9 cellular contexts compared by ENCODE assay signal in genomic region chr11:46308632-46309419, GRCh38. TPM values are rescaled to one million over a fixed set of nuclear protein-coding genes. Genes with fewer than 3 reads are reported as not detected.
DNase-seq lines count a peak whose midpoint lies in the region; ATAC-seq, FAIRE-seq and TF ChIP-seq lines count a peak whose summit lies in the region.
"Had no signal": no experiment of that assay in that cellular context is flagged by ENCODE, and none has a peak within 500 bp of the region (broad histone marks: within the 10 kb centered on the region; RNA-seq: fewer than 3 reads in every experiment).

No MANE protein-coding gene starts in this region.

- H3K27me3 ChIP-seq in colonic mucosa = no peaks in the 10 kb centered on the region

- no peak for FAIRE-seq in H54 (lab: Jason Lieb, UNC)

- no peak overlapping the region for H3K27ac ChIP-seq in colonic mucosa

- H3K4me3 ChIP-seq in colonic mucosa (no peak overlapping the region), lower leg skin (ENCODE audit: low read depth, poor library complexity, severe bottlenecking) (no peak overlapping the region)

- TF ChIP-seq POLR2A in H54 (IDR thresholded peaks at IDR 0.05; ENCODE audit: low read depth, low read length) (no peak), lower leg skin (IDR thresholded peaks at IDR 0.05) (no peak)

- no TSS peak for BruUV-seq in Calu3 (replicated peaks; lab: Mats Ljungman, UMichigan)

- no peak overlapping the region for H3K27ac Mint-ChIP-seq in Calu3 (ENCODE audit: unreplicated experiment)
- H3K27ac Mint-ChIP-seq in activated CD4-positive, alpha-beta T cell treated with anti-CD3 and anti-CD28 coated beads for 36 hours = no peak overlapping the region

- ATAC-seq in activated CD4-positive, alpha-beta T cell treated with anti-CD3 and anti-CD28 coated beads for 36 hours = peak; percentile 86
- no peak for ATAC-seq in GM21528 (IDR thresholded peaks at IDR 0.05; ENCODE audit: low FRiP score, unreplicated experiment)

- H3K9me3 ChIP-seq in colonic mucosa = no peaks in the 10 kb centered on the region

- H3K36me3 ChIP-seq in colonic mucosa = peaks cover 24% of the 10 kb centered on the region

- peaks cover 14% of the 10 kb centered on the region for H3K27me3 Mint-ChIP-seq in Calu3 (ENCODE audit: unreplicated experiment)
- H3K27me3 Mint-ChIP-seq in activated CD4-positive, alpha-beta T cell treated with anti-CD3 and anti-CD28 coated beads for 36 hours = no peaks in the 10 kb centered on the region

- 19 to 25% methylated on average over 12 of the region's 12 CpGs for WGBS in lower leg skin, 2 donors

- intact Hi-C loops in Calu3 (cut with micrococcal nuclease; ENCODE audit: unreplicated experiment) (loop anchor here (1.0 to 2.0 kb wide), 2 partner anchors 62 to 70 kb away; no protein-coding TSS in a partner anchor), colonic mucosa (cut with DNase I) (loop anchor here (5.0 kb wide), 1 partner anchor 67 kb away; no protein-coding TSS in a partner anchor), lower leg skin (cut with DNase I; ENCODE audit: low total_unique reads) (loop anchor here (5.0 kb wide), 1 partner anchor 72 kb away; no protein-coding TSS in a partner anchor)
- intact Hi-C loops in activated CD4-positive, alpha-beta T cell treated with anti-CD3 and anti-CD28 coated beads for 36 hours (cut with DNase I, micrococcal nuclease) = loop anchor here (1.0 to 10.0 kb wide), 4 partner anchors 56 to 344 kb away; no protein-coding TSS in a partner anchor

- H3K9me3 Mint-ChIP-seq in Calu3 (ENCODE audit: low read depth, unreplicated experiment) = no peaks in the 10 kb centered on the region
- no peaks in the 10 kb centered on the region for H3K9me3 Mint-ChIP-seq in activated CD4-positive, alpha-beta T cell treated with anti-CD3 and anti-CD28 coated beads for 36 hours (ENCODE audit: low read depth)

- peaks cover 4% of the 10 kb centered on the region for H3K36me3 Mint-ChIP-seq in Calu3 (ENCODE audit: insufficient read depth, unreplicated experiment)
- H3K36me3 Mint-ChIP-seq in activated CD4-positive, alpha-beta T cell treated with anti-CD3 and anti-CD28 coated beads for 36 hours (ENCODE audit: low read depth) = no peaks in the 10 kb centered on the region

- no peaks in the 10 kb centered on the region for H3K4me1 ChIP-seq in colonic mucosa

- no peak overlapping the region for H3K9ac ChIP-seq in colonic mucosa (ENCODE audit: low read depth in 2 of 2, low read length in 2 of 2)

- TF ChIP-seq CTCF in Calu3 (IDR thresholded peaks at IDR 0.05; ENCODE audit: unreplicated experiment) (peak; percentile 86), colonic mucosa (IDR thresholded peaks at IDR 0.05) (peak; percentile 77), lower leg skin (IDR thresholded peaks at IDR 0.05) (peak in 1 of 3 donors; percentile 88)

- no peak overlapping the region for H3K4me3 Mint-ChIP-seq in Calu3 (ENCODE audit: low read depth, unreplicated experiment)
- no peak overlapping the region for H3K4me3 Mint-ChIP-seq in activated CD4-positive, alpha-beta T cell treated with anti-CD3 and anti-CD28 coated beads for 36 hours

- H3K4me1 Mint-ChIP-seq in Calu3 (ENCODE audit: low read depth, unreplicated experiment) = peaks cover 15% of the 10 kb centered on the region
- peaks cover 5% of the 10 kb centered on the region for H3K4me1 Mint-ChIP-seq in activated CD4-positive, alpha-beta T cell treated with anti-CD3 and anti-CD28 coated beads for 36 hours

- CTCF ChIA-PET in Calu3 (lab: Charles Lee) = interaction anchor here (0.5 to 2.7 kb wide), 10 partner anchors 10 to 1627 kb away, joined by 3 to 12 read pairs (median 6); no protein-coding TSS in a partner anchor
- CTCF ChIA-PET in activated CD4-positive, alpha-beta T cell treated with anti-CD3 and anti-CD28 coated beads for 36 hours (lab: Charles Lee) = interaction anchor here (0.6 to 12.1 kb wide), 28 partner anchors 8 to 437 kb away, joined by 3 to 230 read pairs (median 4); partner anchors contain the start of genes CHRM4 and CREB3L1

- POLR2A ChIA-PET in activated CD4-positive, alpha-beta T cell treated with anti-CD3 and anti-CD28 coated beads for 36 hours (lab: Charles Lee) = no interaction called here

- DNase-seq in Calu3 (peak; percentile 76), H54 (ENCODE audit: insufficient read length, low spot score) (peak; percentile 85), NCI-H2227 (lab: John Stamatoyannopoulos, UW; ENCODE audit: unreplicated experiment) (peak; percentile 69), colonic mucosa (peak; percentile 76), lower leg skin (ENCODE audit: low spot score in 2 of 2) (peak; percentile 76 to 96)
- DNase-seq in activated CD4-positive, alpha-beta T cell treated with anti-CD3 and anti-CD28 coated beads for 36 hours = peak; percentile 85
- peak; percentile 43 for DNase-seq in stimulated activated CD8-positive, alpha-beta memory T cell treated with anti-CD3 and anti-CD28 coated beads, Interleukin-12 subunit alpha, Interleukin-12 subunit beta, amount 100 ng/mL, for 1 hour (ENCODE audit: low read depth)

RNA-seq across cellular contexts. Expression of gene CREB3L1, which starts 31.4 kb away (rescaled TPM):
- total RNA-seq in Calu3 (2022) = 0.61 TPM in 1 of 2 replicates, not detected in the other
- total RNA-seq in activated CD4-positive, alpha-beta T cell treated with anti-CD3 and anti-CD28 coated beads for 36 hours = under 1 TPM in 1 of 2 experiments, not detected in 1; 0.19 TPM
- 100 to 1,000 TPM; 143 to 150 TPM for total RNA-seq in colonic mucosa
- 1 to 10 TPM in 1 of 4 donors, under 1 TPM in 3; 0.15 to 2.3 (median 0.54) TPM for total RNA-seq in lower leg skin
- total RNA-seq: activated CD8-positive, alpha-beta memory T cell treated with anti-CD3 and anti-CD28 coated beads for 36 hours had no signal

RNA-seq across cellular contexts. Expression of gene DGKZ, which starts 38.4 kb away (rescaled TPM):
- total RNA-seq in Calu3 (2022) = 38.0 and 40.2 TPM in 2 replicates
- 100 to 1,000 TPM in 1 of 2 experiments, 10 to 100 TPM in 1; 87.6 to 101 TPM for total RNA-seq in activated CD4-positive, alpha-beta T cell treated with anti-CD3 and anti-CD28 coated beads for 36 hours
- total RNA-seq in colonic mucosa = 10 to 100 TPM; 42.7 to 83.8 TPM
- 10 to 100 TPM; 41.8 to 86.4 (median 60.3) TPM for total RNA-seq in lower leg skin

Comparison
In these comparisons a context has a peak if more than half of its experiments do, and no peak if none do; other contexts are left out.
1. RNA of gene CREB3L1, which starts 31.4 kb away (total RNA-seq): 143 to 150 TPM in colonic mucosa; 0.15 to 2.3 TPM in lower leg skin, 0.61 TPM in Calu3 and 0.19 TPM in activated CD4-positive, alpha-beta T cell treated with anti-CD3 and anti-CD28 coated beads for 36 hours; every median in the first group is over 10 times any median in the second.
2. Peak in every context shown above with its lines, with median percentiles within 50 percentile points of each other: DNase-seq.